ENCODE assay signal across 20 cellular contexts in the genomic region with DNA sequence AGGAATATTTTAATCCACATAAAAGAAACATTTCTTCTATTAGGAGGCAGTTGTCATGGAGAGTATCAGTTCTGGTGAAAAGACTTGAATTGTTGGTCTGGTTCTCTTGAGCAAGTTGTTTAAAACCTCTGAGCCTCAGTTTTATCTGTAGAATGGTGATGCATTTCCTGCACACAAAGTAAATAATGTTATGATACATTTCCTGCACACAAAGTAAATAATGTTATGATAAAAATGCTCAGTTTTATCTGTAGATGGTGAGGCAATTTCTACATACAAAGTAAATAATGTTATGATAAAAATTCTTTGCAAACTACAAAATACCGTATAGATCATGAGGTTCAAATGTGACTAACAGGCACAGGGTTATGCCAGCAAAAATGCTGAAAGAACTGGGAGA. TPM values are rescaled to one million over a fixed set of nuclear protein-coding genes. Genes with fewer than 3 reads are reported as not detected.
DNase-seq lines count a peak whose midpoint lies in the region; ATAC-seq and TF ChIP-seq lines count a peak whose summit lies in the region.
"Had no signal": no experiment of that assay in that cellular context is flagged by ENCODE, and none has a peak within 500 bp of the region (broad histone marks: within the 10 kb centered on the region; RNA-seq: fewer than 3 reads in every experiment).

No MANE protein-coding gene starts in this region.

- no peak for ATAC-seq in CD4-positive, alpha-beta T cell (ENCODE audit: poor library complexity)
- no peak for ATAC-seq in activated T-helper 17 cell treated with anti-CD3 and anti-CD28 coated beads, Interleukin-2, amount 50 U/mL, for 72 hours (replicated peaks)
- ATAC-seq: K562; mucosa of descending colon; stimulated activated naive B cell treated with anti-CD40 and anti-IgM and Interleukin-4, amounts not matched to agents 10 μg/mL and 1 μg/mL and 100 μg/mL, for 72 hours had no signal

- H3K9me3 ChIP-seq in CD4-positive, alpha-beta T cell (ENCODE audit: control insufficient read depth, low read length), result no peaks in the 10 kb centered on the region
- H3K9me3 ChIP-seq: mucosa of descending colon, thoracic aorta had no signal

- H3K27ac ChIP-seq in CD4-positive, alpha-beta T cell (ENCODE audit: low read depth, low read length), result no peak overlapping the region
- H3K27ac ChIP-seq: SK-N-MC, thoracic aorta had no signal

- no peaks in the 10 kb centered on the region for H3K27me3 Mint-ChIP-seq in CD4-positive, alpha-beta T cell
- H3K27me3 Mint-ChIP-seq in activated T-helper 17 cell treated with anti-CD3 and anti-CD28 coated beads, Interleukin-2, amount 50 U/mL, for 72 hours, result no peaks in the 10 kb centered on the region
- H3K27me3 Mint-ChIP-seq in immature natural killer cell (ENCODE audit: low read depth in 3 of 3), result no peaks in the 10 kb centered on the region
- H3K27me3 Mint-ChIP-seq: stimulated activated naive B cell treated with anti-CD40 and anti-IgM and Interleukin-4, amounts not matched to agents 10 μg/mL and 1 μg/mL and 100 μg/mL, for 72 hours had no signal

- no peak for TF ChIP-seq CTCF in CD4-positive, alpha-beta T cell (IDR thresholded peaks at IDR 0.05)

- POLR2A ChIA-PET in CD4-positive, alpha-beta T cell (lab: Charles Lee), result no interaction called here

- H3K4me1 Mint-ChIP-seq in CD4-positive, alpha-beta T cell (ENCODE audit: low read depth), result peaks cover 23% of the 10 kb centered on the region
- H3K4me1 Mint-ChIP-seq in activated T-helper 17 cell treated with anti-CD3 and anti-CD28 coated beads, Interleukin-2, amount 50 U/mL, for 72 hours, result peaks cover 11% of the 10 kb centered on the region
- H3K4me1 Mint-ChIP-seq in immature natural killer cell, result no peaks in the 10 kb centered on the region

- no peak for DNase-seq in CD4-positive, alpha-beta T cell
- DNase-seq in HCEC 1CT (peak; percentile 38), immature natural killer cell (no peak), posterior vena cava (ENCODE audit: low spot score) (no peak), SW480 (ENCODE audit: low spot score) (no peak), SKM-1 (lab: John Stamatoyannopoulos, UW; ENCODE audit: unreplicated experiment) (no peak)
- DNase-seq: caudate nucleus; hippocampal formation; MM.1S; mucosa of descending colon; NCI-H146; NCI-H524 treated with DMSO at 0.1 percent for 48 hours; small intestine; stimulated activated naive B cell treated with anti-CD40 and anti-IgM and Interleukin-4, amounts not matched to agents 10 μg/mL and 1 μg/mL and 100 μg/mL, for 72 hours had no signal

- no peaks in the 10 kb centered on the region for H3K27me3 ChIP-seq in CD4-positive, alpha-beta T cell (ENCODE audit: control insufficient read depth, insufficient read depth, low read length)

- CTCF ChIA-PET in CD4-positive, alpha-beta T cell (lab: Charles Lee), result interaction anchor here (1.0 kb wide), 1 partner anchor 10 kb away, joined by 3 read pairs; no protein-coding TSS in a partner anchor

- H3K4me3 Mint-ChIP-seq in CD4-positive, alpha-beta T cell, result no peak overlapping the region
- no peak overlapping the region for H3K4me3 Mint-ChIP-seq in activated T-helper 17 cell treated with anti-CD3 and anti-CD28 coated beads, Interleukin-2, amount 50 U/mL, for 72 hours
- no peak overlapping the region for H3K4me3 Mint-ChIP-seq in immature natural killer cell
- H3K4me3 Mint-ChIP-seq: stimulated activated naive B cell treated with anti-CD40 and anti-IgM and Interleukin-4, amounts not matched to agents 10 μg/mL and 1 μg/mL and 100 μg/mL, for 72 hours had no signal

- H3K36me3 Mint-ChIP-seq in CD4-positive, alpha-beta T cell (ENCODE audit: low read depth), result peaks cover 100% of the 10 kb centered on the region
- peaks cover 80% of the 10 kb centered on the region for H3K36me3 Mint-ChIP-seq in activated T-helper 17 cell treated with anti-CD3 and anti-CD28 coated beads, Interleukin-2, amount 50 U/mL, for 72 hours (ENCODE audit: low read depth)
- peaks cover 46 to 81% (median 54%) of the 10 kb centered on the region in 3 donors for H3K36me3 Mint-ChIP-seq in immature natural killer cell
- H3K36me3 Mint-ChIP-seq: stimulated activated naive B cell treated with anti-CD40 and anti-IgM and Interleukin-4, amounts not matched to agents 10 μg/mL and 1 μg/mL and 100 μg/mL, for 72 hours had no signal

- H3K27ac Mint-ChIP-seq in CD4-positive, alpha-beta T cell, result peak overlapping the region; percentile 18
- H3K27ac Mint-ChIP-seq in activated T-helper 17 cell treated with anti-CD3 and anti-CD28 coated beads, Interleukin-2, amount 50 U/mL, for 72 hours, result peak overlapping the region; percentile 60
- peak overlapping the region in 5 of 6 donors; percentile 4 to 56 (median 32) for H3K27ac Mint-ChIP-seq in immature natural killer cell
- H3K27ac Mint-ChIP-seq: stimulated activated naive B cell treated with anti-CD40 and anti-IgM and Interleukin-4, amounts not matched to agents 10 μg/mL and 1 μg/mL and 100 μg/mL, for 72 hours had no signal

- H3K9me3 Mint-ChIP-seq in CD4-positive, alpha-beta T cell, result no peaks in the 10 kb centered on the region
- peaks cover 3% of the 10 kb centered on the region for H3K9me3 Mint-ChIP-seq in activated T-helper 17 cell treated with anti-CD3 and anti-CD28 coated beads, Interleukin-2, amount 50 U/mL, for 72 hours
- H3K9me3 Mint-ChIP-seq in immature natural killer cell, result no peaks in the 10 kb centered on the region

- intact Hi-C loops in CD4-positive, alpha-beta T cell (cut with DNase I, micrococcal nuclease), result no loop called here
- intact Hi-C loops in posterior vena cava (cut with DNase I), result no loop called here

RNA-seq across cellular contexts. Expression of a gene that starts 25.3 kb away (rescaled TPM):
- 10 to 100 TPM; 28.6 to 29.3 TPM for total RNA-seq in CD4-positive, alpha-beta T cell
- total RNA-seq in activated T-helper 17 cell treated with anti-CD3 and anti-CD28 coated beads, Interleukin-2, amount 50 U/mL, for 72 hours, result 10 to 100 TPM in 1 of 2 donors, 1 to 10 TPM in 1; 9.5 to 16.3 TPM
- polyA plus RNA-seq in immature natural killer cell, result 1 to 10 TPM in 2 of 3 donors, under 1 TPM in 1; 0.93 to 5.4 (median 2.2) TPM
- under 1 TPM; 0.69 to 0.95 TPM for total RNA-seq in posterior vena cava

RNA-seq across cellular contexts. Expression of a gene that starts 54.0 kb away (rescaled TPM):
- total RNA-seq in CD4-positive, alpha-beta T cell, result under 1 TPM in 1 of 2 experiments, not detected in 1; 0.11 TPM
- total RNA-seq in activated T-helper 17 cell treated with anti-CD3 and anti-CD28 coated beads, Interleukin-2, amount 50 U/mL, for 72 hours, result 100 to 1,000 TPM; 429 to 664 TPM
- under 1 TPM in 1 of 3 donors, not detected in 2; 0.50 TPM for polyA plus RNA-seq in immature natural killer cell
- not detected for total RNA-seq in posterior vena cava
- total RNA-seq: dermis microvascular lymphatic vessel endothelial cell, frontal cortex, mucosa of descending colon, thoracic aorta had no signal
- polyA plus RNA-seq: K562 had no signal

Comparison
In these comparisons a context has a peak if more than half of its experiments do, and no peak if none do; other contexts are left out.
1. RNA of a gene that starts 25.3 kb away (total RNA-seq): 28.6 to 29.3 TPM in CD4-positive, alpha-beta T cell and 9.5 to 16.3 TPM in activated T-helper 17 cell treated with anti-CD3 and anti-CD28 coated beads, Interleukin-2, amount 50 U/mL, for 72 hours; 0.69 to 0.95 TPM in posterior vena cava; every median in the first group is over 4 times any median in the second.
2. RNA of a gene that starts 54.0 kb away (total RNA-seq): 429 to 664 TPM in activated T-helper 17 cell treated with anti-CD3 and anti-CD28 coated beads, Interleukin-2, amount 50 U/mL, for 72 hours; 0.11 TPM in CD4-positive, alpha-beta T cell and not detected in posterior vena cava; every median in the first group is over 100 times any median in the second.
3. Peak in every context shown above with its lines, with median percentiles within 50 percentile points of each other: H3K27ac Mint-ChIP-seq.